9 cellular contexts compared by ENCODE assay signal in the genomic region with DNA sequence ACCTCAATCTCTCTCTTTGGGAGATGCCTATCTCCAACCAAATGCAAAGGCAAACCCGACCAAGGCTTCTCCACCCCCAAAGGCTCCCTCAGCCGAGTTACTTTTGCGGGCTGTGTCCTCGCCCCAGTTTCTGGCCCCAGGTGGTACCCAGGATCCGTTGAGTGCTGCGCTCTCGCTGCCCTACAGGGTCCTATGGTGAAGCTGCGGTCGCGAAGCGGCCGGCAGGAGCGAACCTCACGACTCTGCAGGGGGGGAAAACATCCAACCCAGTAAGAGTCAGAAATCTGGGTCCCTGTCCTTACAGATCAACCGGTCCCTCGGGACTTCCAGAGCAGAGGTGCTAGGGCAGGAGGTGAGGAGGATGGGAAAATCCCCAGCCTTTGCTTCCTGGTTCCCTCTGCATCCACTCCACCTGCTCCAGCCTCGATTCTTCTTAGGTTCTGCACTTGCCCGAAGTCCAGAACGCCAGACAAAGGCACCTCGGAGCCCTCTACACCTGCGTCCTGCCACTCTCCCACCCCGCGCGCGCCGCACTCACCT. TPM values are rescaled to one million over a fixed set of nuclear protein-coding genes. Genes with fewer than 3 reads are reported as not detected.
DNase-seq lines count a peak whose midpoint lies in the region; ATAC-seq, FAIRE-seq and TF ChIP-seq lines count a peak whose summit lies in the region.
"Had no signal": no experiment of that assay in that cellular context is flagged by ENCODE, and none has a peak within 500 bp of the region (broad histone marks: within the 10 kb centered on the region; RNA-seq: fewer than 3 reads in every experiment).

No MANE protein-coding gene starts in this region.

- H3K4me1 Mint-ChIP-seq in activated naive CD8-positive, alpha-beta T cell treated with anti-CD3 and anti-CD28 coated beads, Interleukin-2, amount 50 U/mL, for 24 hours = peaks cover 17% of the 10 kb centered on the region

- H3K4me3 Mint-ChIP-seq in activated naive CD8-positive, alpha-beta T cell treated with anti-CD3 and anti-CD28 coated beads, Interleukin-2, amount 50 U/mL, for 24 hours = peak overlapping the region; percentile 76

- H3K9me1 ChIP-seq in keratinocyte (ENCODE audit: control insufficient read depth, extremely low read depth, insufficient read depth, low read length) = peaks cover 2% of the 10 kb centered on the region

- ATAC-seq in HG02973 (IDR thresholded peaks at IDR 0.05; ENCODE audit: unreplicated experiment) = peak; percentile 6
- no peak for ATAC-seq in activated naive CD8-positive, alpha-beta T cell treated with anti-CD3 and anti-CD28 coated beads, Interleukin-2, amount 50 U/mL, for 24 hours

- WGBS in suprapubic skin = 6% methylated on average over 16 of the region's 26 CpGs

- peaks cover 54% of the 10 kb centered on the region for H3K79me2 ChIP-seq in keratinocyte (ENCODE audit: control insufficient read depth, insufficient read depth, low read length)

- H3K27me3 ChIP-seq in keratinocyte (ENCODE audit: control insufficient read depth, extremely low read depth, insufficient read depth, low read length) (no peaks in the 10 kb centered on the region), suprapubic skin (peaks cover 28% of the 10 kb centered on the region)

- no peak for TF ChIP-seq EP300 in suprapubic skin (IDR thresholded peaks at IDR 0.05)

- peak overlapping the region; percentile 92 for H3K4me2 ChIP-seq in keratinocyte (ENCODE audit: control insufficient read depth, extremely low read depth, insufficient read depth, low read depth, low read length)

- peaks cover 37% of the 10 kb centered on the region for H3K27me3 Mint-ChIP-seq in activated naive CD8-positive, alpha-beta T cell treated with anti-CD3 and anti-CD28 coated beads, Interleukin-2, amount 50 U/mL, for 24 hours

- DNase-seq in GM18507 (ENCODE audit: extremely low spot score, insufficient read length, low read depth) (no peak), keratinocyte (ENCODE audit: low read depth, low spot score) (no peak), suprapubic skin (ENCODE audit: low spot score in 2 of 2) (no peak), SHP77 treated with DMSO at 0.1 percent for 48 hours (lab: John Stamatoyannopoulos, UW) (no peak), putamen (ENCODE audit: low spot score) (no peak), NOMO-1 treated with DMSO at 0.1 percent for 48 hours (lab: John Stamatoyannopoulos, UW; ENCODE audit: unreplicated experiment) (no peak)
- no peak for DNase-seq in activated naive CD8-positive, alpha-beta T cell treated with anti-CD3 and anti-CD28 coated beads, Interleukin-2, amount 50 U/mL, for 24 hours

- TF ChIP-seq CTCF in keratinocyte (optimal IDR thresholded peaks at IDR 0.05 in 1 of 3, IDR thresholded peaks at IDR 0.05 in 1 of 3, conservative IDR thresholded peaks at IDR 0.05 in 1 of 3; ENCODE audit: extremely low read depth in 1 of 3, insufficient read depth in 2 of 3, low read length in 3 of 3) (no peak), suprapubic skin (IDR thresholded peaks at IDR 0.05) (no peak)

- H3K36me3 ChIP-seq in keratinocyte (ENCODE audit: control insufficient read depth in 2 of 2, extremely low read depth in 1 of 2, insufficient read depth in 2 of 2, low read length in 2 of 2) = peaks cover 7 to 17% of the 10 kb centered on the region in 2 experiments
- no peaks in the 10 kb centered on the region for H3K36me3 ChIP-seq in suprapubic skin
- H3K36me3 ChIP-seq: neutrophil had no signal

- peak overlapping the region; percentile 95 for H3K9ac ChIP-seq in keratinocyte (ENCODE audit: control insufficient read depth, extremely low read depth, insufficient read depth, low read length)

- dilution Hi-C loops in keratinocyte (cut with MboI; ENCODE audit: extremely low pct_ligation_motif_present, low sequenced_read_pairs) = no loop called here

- no peak for TF ChIP-seq POLR2A in suprapubic skin (IDR thresholded peaks at IDR 0.05)

- H3K27ac Mint-ChIP-seq in activated naive CD8-positive, alpha-beta T cell treated with anti-CD3 and anti-CD28 coated beads, Interleukin-2, amount 50 U/mL, for 24 hours = no peak overlapping the region

- H3K4me1 ChIP-seq in keratinocyte (ENCODE audit: control insufficient read depth, extremely low read depth, insufficient read depth, low read length) = peaks cover 46% of the 10 kb centered on the region
- peaks cover 30% of the 10 kb centered on the region for H3K4me1 ChIP-seq in suprapubic skin

- peak; percentile 12 for FAIRE-seq in GM18507 (lab: Jason Lieb, UNC)
- peak; percentile 17 for FAIRE-seq in keratinocyte (lab: Jason Lieb, UNC)

- H2AFZ ChIP-seq in keratinocyte (ENCODE audit: control insufficient read depth, low read length) = peak overlapping the region; percentile 40

- H4K20me1 ChIP-seq in keratinocyte (ENCODE audit: control insufficient read depth, extremely low read depth, insufficient read depth, low read length) = peaks cover 2% of the 10 kb centered on the region

- peak overlapping the region; percentile 69 to 81 (median 74) for H3K4me3 ChIP-seq in keratinocyte (ENCODE audit: control insufficient read depth in 2 of 3, extremely low read depth in 1 of 3, insufficient read depth in 2 of 3, low read depth in 1 of 3, low read length in 3 of 3)
- H3K4me3 ChIP-seq in suprapubic skin = peak overlapping the region; percentile 56

- H3K27ac ChIP-seq in keratinocyte (ENCODE audit: control insufficient read depth, insufficient read depth, low read length) (peak overlapping the region; percentile 91), suprapubic skin (no peak overlapping the region)
- H3K27ac ChIP-seq: neutrophil had no signal

- H3K9me3 Mint-ChIP-seq in activated naive CD8-positive, alpha-beta T cell treated with anti-CD3 and anti-CD28 coated beads, Interleukin-2, amount 50 U/mL, for 24 hours = no peaks in the 10 kb centered on the region

- H3K36me3 Mint-ChIP-seq in activated naive CD8-positive, alpha-beta T cell treated with anti-CD3 and anti-CD28 coated beads, Interleukin-2, amount 50 U/mL, for 24 hours (ENCODE audit: low read depth) = no peaks in the 10 kb centered on the region

- H3K9me3 ChIP-seq in keratinocyte (ENCODE audit: control insufficient read depth, low read depth, low read length) (no peaks in the 10 kb centered on the region), suprapubic skin (no peaks in the 10 kb centered on the region)
- H3K9me3 ChIP-seq: neutrophil had no signal

RNA-seq across cellular contexts. Expression of gene HS3ST1, which starts 0.5 kb away (rescaled TPM):
- polyA plus RNA-seq in keratinocyte = 2.0 to 3.7 TPM (median 3.3 TPM) in 3 replicates
- 1.5 TPM for polyA plus RNA-seq in keratinocyte (2011; ENCODE audit: low read depth)
- 1.2 and 5.8 TPM in 2 replicates for polyA plus RNA-seq in keratinocyte (2011; cell fraction: cytosol; rRNA removed)
- polyA plus RNA-seq in keratinocyte (2011; cell fraction: nucleus; rRNA removed) = 4.0 and 5.2 TPM in 2 replicates
- polyA plus RNA-seq in keratinocyte (2012; ENCODE audit: low replicate concordance) = 2.9 and 6.9 TPM in 2 replicates
- polyA minus RNA-seq in keratinocyte = 2.4 to 7.4 TPM (median 2.7 TPM) in 3 replicates
- polyA minus RNA-seq in keratinocyte (2011; cell fraction: cytosol; rRNA and poly(A)+ RNA removed) = 19.8 TPM
- 8.0 and 10.2 TPM in 2 replicates for polyA minus RNA-seq in keratinocyte (2011; cell fraction: nucleus; rRNA and poly(A)+ RNA removed)
- total RNA-seq in suprapubic skin = 1 to 10 TPM in 1 of 4 donors, under 1 TPM in 2, not detected in 1; 0.26 to 2.2 (median 0.40) TPM
